18 cellular contexts compared by ENCODE assay signal in the genomic region with DNA sequence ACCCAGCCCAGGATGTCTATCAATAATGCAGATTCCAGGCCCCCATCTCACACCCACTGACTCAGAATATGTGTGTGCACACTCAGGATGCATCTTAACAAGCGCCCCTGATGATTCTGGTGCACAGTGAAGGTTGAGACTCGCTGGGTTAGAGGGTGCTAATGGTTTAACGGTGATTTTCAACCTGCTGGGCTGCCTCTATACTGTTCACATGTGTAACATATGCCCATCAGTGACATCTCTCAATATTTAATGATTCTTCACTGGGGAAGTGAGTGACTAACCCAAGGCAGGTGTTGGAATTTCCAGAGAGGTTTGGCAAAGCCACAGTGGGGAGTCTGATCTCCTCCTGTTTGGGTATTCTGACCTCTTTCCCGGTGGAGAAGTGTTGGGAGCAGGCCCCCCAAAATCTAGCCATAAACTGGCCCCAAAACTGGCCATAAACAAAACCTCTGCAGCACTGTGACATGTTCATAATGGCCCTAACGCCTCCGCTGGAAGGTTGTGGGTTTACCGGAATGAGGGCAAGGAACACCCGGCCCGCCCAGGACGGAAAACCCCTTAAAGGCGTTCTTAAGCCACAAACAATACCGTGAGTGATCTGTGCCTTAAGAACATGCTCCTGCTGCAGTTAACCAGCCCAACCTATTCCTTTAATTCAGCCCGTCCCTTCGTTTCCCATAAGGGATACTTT. TPM values are rescaled to one million over a fixed set of nuclear protein-coding genes. Genes with fewer than 3 reads are reported as not detected.
DNase-seq lines count a peak whose midpoint lies in the region; ATAC-seq and TF ChIP-seq lines count a peak whose summit lies in the region.
"Had no signal": no experiment of that assay in that cellular context is flagged by ENCODE, and none has a peak within 500 bp of the region (broad histone marks: within the 10 kb centered on the region; RNA-seq: fewer than 3 reads in every experiment).

No MANE protein-coding gene starts in this region.

- H3K4me1 Mint-ChIP-seq in CD4-positive, alpha-beta memory T cell = peaks cover 6 to 22% (median 20%) of the 10 kb centered on the region in 4 donors
- H3K4me1 Mint-ChIP-seq in activated naive CD4-positive, alpha-beta T cell treated with anti-CD3 and anti-CD28 coated beads, Interleukin-2, amount 50 U/mL, for 24 hours = peaks cover 16% of the 10 kb centered on the region

- no peaks in the 10 kb centered on the region for H3K36me3 ChIP-seq in CD4-positive, alpha-beta memory T cell (ENCODE audit: insufficient read depth, low read length)
- H3K36me3 ChIP-seq in KMS-11 (ENCODE audit: insufficient read depth) (no peaks in the 10 kb centered on the region), SJCRH30 (no peaks in the 10 kb centered on the region)
- H3K36me3 ChIP-seq: BE2C, SJSA1, tibial nerve had no signal

- peaks cover 7% of the 10 kb centered on the region for H3K4me1 ChIP-seq in CD4-positive, alpha-beta memory T cell (ENCODE audit: insufficient read depth, low read length)
- H3K4me1 ChIP-seq in KMS-11 (ENCODE audit: low read depth, poor library complexity, severe bottlenecking) (peaks cover 13% of the 10 kb centered on the region), SJCRH30 (peaks cover 10% of the 10 kb centered on the region; the same call in 1 of the 2 replicates)
- H3K4me1 ChIP-seq: BE2C, psoas muscle, SJSA1 had no signal

- ATAC-seq in HG02588 (IDR thresholded peaks at IDR 0.05; ENCODE audit: unreplicated experiment) = no peak
- ATAC-seq: K562, psoas muscle had no signal

- no peaks in the 10 kb centered on the region for H4K20me1 ChIP-seq in KMS-11 (ENCODE audit: insufficient read depth)

- no peak overlapping the region for H3K4me3 ChIP-seq in CD4-positive, alpha-beta memory T cell (ENCODE audit: low read length in 2 of 2)
- no peak overlapping the region for H3K4me3 ChIP-seq in KMS-11 (IDR thresholded peaks at IDR 0.05; ENCODE audit: insufficient read depth, low read depth, low read length)
- no peak overlapping the region for H3K4me3 ChIP-seq in SJCRH30
- H3K4me3 ChIP-seq: K562, psoas muscle, SJSA1, tibial nerve had no signal

- H3K9me3 ChIP-seq in CD4-positive, alpha-beta memory T cell (ENCODE audit: control insufficient read depth in 1 of 2, low read length in 2 of 2) = no peaks in the 10 kb centered on the region
- H3K9me3 ChIP-seq in SJCRH30 (replicated peaks) = no peaks in the 10 kb centered on the region
- H3K9me3 ChIP-seq: BE2C, psoas muscle, SJSA1, tibial nerve had no signal

- peak overlapping the region; percentile 18; the same call in 1 of the 2 replicates for H2AFZ ChIP-seq in KMS-11 (ENCODE audit: low read depth)

- no peak overlapping the region for H3K27ac ChIP-seq in CD4-positive, alpha-beta memory T cell (ENCODE audit: low read depth, low read length)
- no peak overlapping the region for H3K27ac ChIP-seq in KMS-11
- H3K27ac ChIP-seq in SJCRH30 = no peak overlapping the region
- H3K27ac ChIP-seq: HL-60, psoas muscle, SJSA1, tibial nerve had no signal

- intact Hi-C loops in CD4-positive, alpha-beta memory T cell (cut with micrococcal nuclease) = no loop called here

- peaks cover 4% of the 10 kb centered on the region for H3K27me3 ChIP-seq in CD4-positive, alpha-beta memory T cell (ENCODE audit: insufficient read depth, low read length)
- no peaks in the 10 kb centered on the region for H3K27me3 ChIP-seq in KMS-11 (ENCODE audit: insufficient read depth, low read depth)
- no peaks in the 10 kb centered on the region for H3K27me3 ChIP-seq in SJCRH30

- DNase-seq in CD4-positive, alpha-beta memory T cell = peak in 1 of 5 donors; percentile 23
- peak; percentile 7 to 51 (median 27) for DNase-seq in stimulated activated CD4-positive, alpha-beta T cell treated with anti-CD3 and anti-CD28 coated beads, Interleukin-12 subunit alpha, Interleukin-12 subunit beta, amount 100 ng/mL, for 48 hours (ENCODE audit: low read depth in 2 of 3, low spot score in 1 of 3)
- no peak for DNase-seq in activated gamma-delta T cell (lab: John Stamatoyannopoulos, UW)
- no peak for DNase-seq in mesenteric fat pad (ENCODE audit: low spot score)
- DNase-seq in SJCRH30 = no peak
- DNase-seq: BE2C, NCI-H1092 treated with DMSO at 0.1 percent for 48 hours, NCI-H226 had no signal

- H3K79me2 ChIP-seq in KMS-11 (ENCODE audit: insufficient read depth, low read depth) = no peaks in the 10 kb centered on the region

- peak overlapping the region in 6 of 8 donors; percentile 9 to 65 (median 49) for H3K4me3 Mint-ChIP-seq in CD4-positive, alpha-beta memory T cell
- H3K4me3 Mint-ChIP-seq in activated naive CD4-positive, alpha-beta T cell treated with anti-CD3 and anti-CD28 coated beads, Interleukin-2, amount 50 U/mL, for 24 hours = no peak overlapping the region

- H3K9ac ChIP-seq in KMS-11 = no peak overlapping the region

- POLR2A ChIA-PET in CD4-positive, alpha-beta memory T cell (lab: Charles Lee; ENCODE audit: partially characterized antibody) = no interaction called here

- H3K4me2 ChIP-seq in KMS-11 = 0 out of 2 replicates have a peak overlapping the region, but pooled peaks have one; percentile 42

- H3K27me3 Mint-ChIP-seq in CD4-positive, alpha-beta memory T cell = peaks cover 12 to 37% of the 10 kb centered on the region in 2 donors
- H3K27me3 Mint-ChIP-seq in activated naive CD4-positive, alpha-beta T cell treated with anti-CD3 and anti-CD28 coated beads, Interleukin-2, amount 50 U/mL, for 24 hours = peaks cover 12% of the 10 kb centered on the region

- CTCF ChIA-PET in CD4-positive, alpha-beta memory T cell (lab: Charles Lee; ENCODE audit: partially characterized antibody) = no interaction called here

- H3K9me3 Mint-ChIP-seq in CD4-positive, alpha-beta memory T cell = peaks cover 0 to 4% (median 0%) of the 10 kb centered on the region in 8 donors
- no peaks in the 10 kb centered on the region for H3K9me3 Mint-ChIP-seq in activated naive CD4-positive, alpha-beta T cell treated with anti-CD3 and anti-CD28 coated beads, Interleukin-2, amount 50 U/mL, for 24 hours
- H3K9me3 Mint-ChIP-seq: nephron had no signal

- no peak for TF ChIP-seq CTCF in KMS-11 (conservative IDR thresholded peaks at IDR 0.05; ENCODE audit: low read depth, low read length)

- H3K27ac Mint-ChIP-seq in CD4-positive, alpha-beta memory T cell = peak overlapping the region in 3 of 7 donors; percentile 24 to 79 (median 37)
- H3K27ac Mint-ChIP-seq in activated naive CD4-positive, alpha-beta T cell treated with anti-CD3 and anti-CD28 coated beads, Interleukin-2, amount 50 U/mL, for 24 hours = peak overlapping the region; percentile 69
- H3K27ac Mint-ChIP-seq: nephron had no signal

- no peaks in the 10 kb centered on the region for H3K36me3 Mint-ChIP-seq in CD4-positive, alpha-beta memory T cell
- H3K36me3 Mint-ChIP-seq in activated naive CD4-positive, alpha-beta T cell treated with anti-CD3 and anti-CD28 coated beads, Interleukin-2, amount 50 U/mL, for 24 hours = no peaks in the 10 kb centered on the region

RNA-seq across cellular contexts. Expression of a gene that starts 4.1 kb away (rescaled TPM):
- under 1 TPM in 1 of 2 experiments, not detected in 1; 0.06 TPM for total RNA-seq in CD4-positive, alpha-beta memory T cell
- polyA plus RNA-seq in CD4-positive, alpha-beta memory T cell = not detected
- total RNA-seq in mesenteric fat pad = 41.5 TPM
- not detected in 2 replicates for total RNA-seq in SJCRH30 (2014; rRNA removed; shearing (Covaris generic))
- total RNA-seq: SJSA1 had no signal
- polyA plus RNA-seq: K562 had no signal

RNA-seq across cellular contexts. Expression of a gene that starts 48.2 kb away (rescaled TPM):
- not detected for total RNA-seq in CD4-positive, alpha-beta memory T cell
- polyA plus RNA-seq in CD4-positive, alpha-beta memory T cell = not detected
- not detected for total RNA-seq in mesenteric fat pad
- total RNA-seq in SJCRH30 (2014; rRNA removed; shearing (Covaris generic)) = not detected in 2 replicates
- total RNA-seq: activated CD8-positive, alpha-beta memory T cell treated with anti-CD3 and anti-CD28 coated beads for 36 hours; K562; psoas muscle; SJSA1; tibial nerve had no signal
- polyA plus RNA-seq: K562, psoas muscle had no signal

Comparison
In these comparisons a context has a peak if more than half of its experiments do, and no peak if none do; other contexts are left out.
1. DNase-seq: peak in stimulated activated CD4-positive, alpha-beta T cell treated with anti-CD3 and anti-CD28 coated beads, Interleukin-12 subunit alpha, Interleukin-12 subunit beta, amount 100 ng/mL, for 48 hours (3 of 3); none in activated gamma-delta T cell (single experiment), mesenteric fat pad (single experiment) and SJCRH30 (0 of 2).
2. RNA of a gene that starts 4.1 kb away (total RNA-seq): 41.5 TPM in mesenteric fat pad (single experiment); 0.06 TPM in CD4-positive, alpha-beta memory T cell and not detected in SJCRH30; every median in the first group is over 10 times any median in the second.